32 cellular contexts compared by ENCODE assay signal in genomic region chr14:63624701-63625100, GRCh38. TPM values are rescaled to one million over a fixed set of nuclear protein-coding genes. Genes with fewer than 3 reads are reported as not detected.
"Had no signal": no experiment of that assay in that cellular context is flagged by ENCODE, and none has a peak within 500 bp of the region (broad histone marks: within the 10 kb centered on the region; RNA-seq: fewer than 3 reads in every experiment).

No MANE protein-coding gene starts in this region.

- H3K27ac Mint-ChIP-seq: activated CD4-positive, alpha-beta memory T cell treated with anti-CD3 and anti-CD28 coated beads, Interleukin-2, amount 10 ng/mL, durations not matched to agents 7 days and 5 days; activated CD4-positive, alpha-beta T cell treated with anti-CD3 and anti-CD28 coated beads, Interleukin-2, amount 10 ng/mL, durations not matched to agents 7 days and 5 days; activated naive CD4-positive, alpha-beta T cell treated with anti-CD3 and anti-CD28 coated beads, Interleukin-2, amount 10 ng/mL, durations not matched to agents 7 days and 5 days; activated naive CD8-positive, alpha-beta T cell treated with anti-CD3 and anti-CD28 coated beads, Interleukin-2, amount 10 ng/mL, durations not matched to agents 7 days and 5 days; activated T-cell treated with anti-CD3 and anti-CD28 coated beads, Interleukin-2, amount 50 U/mL, for 24 hours; activated T-cell treated with anti-CD3 and anti-CD28 coated beads, Interleukin-2, amount 50 U/mL, for 72 hours; brain; WTC11 had no signal

- H3K27me3 Mint-ChIP-seq: activated CD4-positive, alpha-beta memory T cell treated with anti-CD3 and anti-CD28 coated beads, Interleukin-2, amount 10 ng/mL, durations not matched to agents 7 days and 5 days; activated CD4-positive, alpha-beta T cell treated with anti-CD3 and anti-CD28 coated beads, Interleukin-2, amount 10 ng/mL, durations not matched to agents 7 days and 5 days; activated naive CD4-positive, alpha-beta T cell treated with anti-CD3 and anti-CD28 coated beads, Interleukin-2, amount 10 ng/mL, durations not matched to agents 7 days and 5 days; activated naive CD8-positive, alpha-beta T cell treated with anti-CD3 and anti-CD28 coated beads, Interleukin-2, amount 10 ng/mL, durations not matched to agents 7 days and 5 days; activated T-cell treated with anti-CD3 and anti-CD28 coated beads, Interleukin-2, amount 50 U/mL, for 24 hours; brain had no signal

- DNase-seq: activated CD4-positive, alpha-beta memory T cell treated with anti-CD3 and anti-CD28 coated beads, Interleukin-2, amount 10 ng/mL, durations not matched to agents 7 days and 5 days; activated CD4-positive, alpha-beta T cell treated with anti-CD3 and anti-CD28 coated beads for 1 hour; activated CD4-positive, alpha-beta T cell treated with anti-CD3 and anti-CD28 coated beads for 4 hours; activated CD4-positive, alpha-beta T cell treated with anti-CD3 and anti-CD28 coated beads, Interleukin-2, amount 10 ng/mL, durations not matched to agents 7 days and 5 days; activated CD4-positive, alpha-beta T cell treated with anti-CD3 and anti-CD28 coated beads, Interleukin-2, amount 50 U/mL, for 4 hours; activated CD8-positive, alpha-beta memory T cell treated with anti-CD3 and anti-CD28 coated beads, Interleukin-2, amount 50 U/mL, for 48 hours; activated gamma-delta T cell; activated naive CD4-positive, alpha-beta T cell; activated naive CD4-positive, alpha-beta T cell treated with anti-CD3 and anti-CD28 coated beads, Interleukin-2, amount 10 ng/mL, durations not matched to agents 7 days and 5 days; activated naive CD8-positive, alpha-beta T cell treated with anti-CD3 and anti-CD28 coated beads, Interleukin-2, amount 10 ng/mL, durations not matched to agents 7 days and 5 days; activated T-cell treated with anti-CD3 and anti-CD28 coated beads for 4 hours; activated T-cell treated with anti-CD3 and anti-CD28 coated beads, Interleukin-2, amount 50 U/mL, for 24 hours; activated T-cell treated with anti-CD3 and anti-CD28 coated beads, Interleukin-2, amount 50 U/mL, for 72 hours; central memory CD4-positive, alpha-beta T cell; cerebellar nuclear complex; colonic mucosa; effector CD8-positive, alpha-beta T cell; foreskin fibroblast; head of caudate nucleus; T-helper 1 cell; T-helper 2 cell had no signal

- ATAC-seq: activated naive CD4-positive, alpha-beta T cell treated with anti-CD3 and anti-CD28 coated beads, Interleukin-2, amount 50 U/mL, for 72 hours; activated T-cell treated with anti-CD3 and anti-CD28 coated beads, Interleukin-2, amount 50 U/mL, for 72 hours; esophagus mucosa; WTC11 had no signal

- FAIRE-seq: endometrium, endothelial cell of umbilical vein, frontal cortex had no signal

- H3K4me1 Mint-ChIP-seq: activated naive CD4-positive, alpha-beta T cell treated with anti-CD3 and anti-CD28 coated beads, Interleukin-2, amount 10 ng/mL, durations not matched to agents 7 days and 5 days; WTC11 had no signal

- H3K9me3 Mint-ChIP-seq: activated CD4-positive, alpha-beta memory T cell treated with anti-CD3 and anti-CD28 coated beads, Interleukin-2, amount 10 ng/mL, durations not matched to agents 7 days and 5 days; activated CD4-positive, alpha-beta T cell treated with anti-CD3 and anti-CD28 coated beads, Interleukin-2, amount 10 ng/mL, durations not matched to agents 7 days and 5 days; activated naive CD4-positive, alpha-beta T cell treated with anti-CD3 and anti-CD28 coated beads, Interleukin-2, amount 10 ng/mL, durations not matched to agents 7 days and 5 days; activated naive CD4-positive, alpha-beta T cell treated with anti-CD3 and anti-CD28 coated beads, Interleukin-2, amount 50 U/mL, for 72 hours; activated naive CD8-positive, alpha-beta T cell treated with anti-CD3 and anti-CD28 coated beads, Interleukin-2, amount 10 ng/mL, durations not matched to agents 7 days and 5 days; activated T-cell treated with anti-CD3 and anti-CD28 coated beads, Interleukin-2, amount 50 U/mL, for 24 hours; activated T-cell treated with anti-CD3 and anti-CD28 coated beads, Interleukin-2, amount 50 U/mL, for 72 hours; brain; WTC11 had no signal

- H3K27ac ChIP-seq: ascending aorta, breast epithelium, cardiac muscle cell, colonic mucosa, epithelial cell of prostate had no signal

- H3K4me3 Mint-ChIP-seq: activated CD4-positive, alpha-beta memory T cell treated with anti-CD3 and anti-CD28 coated beads, Interleukin-2, amount 10 ng/mL, durations not matched to agents 7 days and 5 days; activated CD4-positive, alpha-beta T cell treated with anti-CD3 and anti-CD28 coated beads, Interleukin-2, amount 10 ng/mL, durations not matched to agents 7 days and 5 days; activated naive CD4-positive, alpha-beta T cell treated with anti-CD3 and anti-CD28 coated beads, Interleukin-2, amount 10 ng/mL, durations not matched to agents 7 days and 5 days; activated naive CD8-positive, alpha-beta T cell treated with anti-CD3 and anti-CD28 coated beads, Interleukin-2, amount 10 ng/mL, durations not matched to agents 7 days and 5 days; activated T-cell treated with anti-CD3 and anti-CD28 coated beads, Interleukin-2, amount 50 U/mL, for 24 hours; activated T-cell treated with anti-CD3 and anti-CD28 coated beads, Interleukin-2, amount 50 U/mL, for 72 hours; brain; WTC11 had no signal

RNA-seq across cellular contexts. Expression of gene WDR89, which starts 17.0 kb away (rescaled TPM):
- total RNA-seq: ascending aorta had no signal
